Comparison of ENCODE assay signal across 17 cellular contexts in the genomic region with DNA sequence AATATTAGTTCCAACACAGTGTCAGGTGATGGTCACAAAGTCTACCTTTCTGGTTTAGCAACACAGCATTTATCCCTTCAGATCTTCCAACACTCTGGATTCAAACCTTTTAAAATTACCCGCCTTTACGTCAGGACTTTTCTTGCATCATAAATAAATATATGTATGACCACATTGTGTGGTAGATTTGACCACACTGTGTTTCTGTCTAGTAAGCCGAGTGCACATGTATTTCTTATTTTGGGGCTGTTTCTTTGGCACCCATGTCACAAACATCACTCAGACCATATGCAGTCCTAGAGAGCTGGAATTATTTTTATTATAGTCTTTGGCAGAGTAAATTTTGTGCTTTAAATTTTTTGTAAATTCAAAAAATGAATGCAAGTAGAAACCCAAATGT.
A peak's percentile ranks its signal among the peaks of the same experiment; 100 is the strongest.
DNase-seq lines count a peak whose midpoint lies in the region; ATAC-seq and TF ChIP-seq lines count a peak whose summit lies in the region.
"Had no signal": no experiment of that assay in that cellular context is flagged by ENCODE, and none has a peak within 500 bp of the region (broad histone marks: within the 10 kb centered on the region; RNA-seq: fewer than 3 reads in every experiment).

No MANE protein-coding gene starts in this region.

- TF ChIP-seq POLR2A in spleen (IDR thresholded peaks at IDR 0.05): no peak

- H3K4me3 Mint-ChIP-seq in activated CD4-positive, alpha-beta memory T cell treated with anti-CD3 and anti-CD28 coated beads for 36 hours: no peak overlapping the region
- H3K4me3 Mint-ChIP-seq in activated CD4-positive, alpha-beta memory T cell treated with anti-CD3 and anti-CD28 coated beads, Interleukin-2, amount 10 ng/mL, durations not matched to agents 7 days and 5 days: no peak overlapping the region
- no peak overlapping the region for H3K4me3 Mint-ChIP-seq in activated T-helper 2 cell treated with anti-CD3 and anti-CD28 coated beads, Interferon-gamma antibody, Interleukin-2, Interleukin-4, amounts not matched to agents 10 μg/mL and 5 μg/mL and 100 μg/mL, durations not matched to agents 14 hours and 24 hours and 36 hours (ENCODE audit: low read depth)

- H3K9me3 ChIP-seq in spleen: no peaks in the 10 kb centered on the region
- H3K9me3 ChIP-seq: Peyer's patch, stomach, uterus had no signal

- WGBS in spleen, 5 donors: 50 to 73% (median 63%) methylated on average over 3 of the region's 3 CpGs

- H3K27ac Mint-ChIP-seq in activated CD4-positive, alpha-beta memory T cell treated with anti-CD3 and anti-CD28 coated beads for 36 hours: peak overlapping the region; percentile 72
- H3K27ac Mint-ChIP-seq in activated CD4-positive, alpha-beta memory T cell treated with anti-CD3 and anti-CD28 coated beads, Interleukin-2, amount 10 ng/mL, durations not matched to agents 7 days and 5 days: no peak overlapping the region
- H3K27ac Mint-ChIP-seq in activated T-helper 2 cell treated with anti-CD3 and anti-CD28 coated beads, Interferon-gamma antibody, Interleukin-2, Interleukin-4, amounts not matched to agents 10 μg/mL and 5 μg/mL and 100 μg/mL, durations not matched to agents 14 hours and 24 hours and 36 hours: peak overlapping the region; percentile 64

- H3K4me3 ChIP-seq in spleen: no peak overlapping the region
- H3K4me3 ChIP-seq: Peyer's patch, stomach, uterus had no signal

- no peaks in the 10 kb centered on the region for H3K27me3 Mint-ChIP-seq in activated CD4-positive, alpha-beta memory T cell treated with anti-CD3 and anti-CD28 coated beads for 36 hours
- no peaks in the 10 kb centered on the region for H3K27me3 Mint-ChIP-seq in activated CD4-positive, alpha-beta memory T cell treated with anti-CD3 and anti-CD28 coated beads, Interleukin-2, amount 10 ng/mL, durations not matched to agents 7 days and 5 days
- no peaks in the 10 kb centered on the region for H3K27me3 Mint-ChIP-seq in activated T-helper 2 cell treated with anti-CD3 and anti-CD28 coated beads, Interferon-gamma antibody, Interleukin-2, Interleukin-4, amounts not matched to agents 10 μg/mL and 5 μg/mL and 100 μg/mL, durations not matched to agents 14 hours and 24 hours and 36 hours (ENCODE audit: low read depth)

- H3K36me3 ChIP-seq in spleen: peaks cover 0 to 30% (median 0%) of the 10 kb centered on the region in 6 donors
- H3K36me3 ChIP-seq: Peyer's patch, uterus had no signal

- H3K36me3 Mint-ChIP-seq in activated CD4-positive, alpha-beta memory T cell treated with anti-CD3 and anti-CD28 coated beads for 36 hours: peaks cover 21% of the 10 kb centered on the region
- H3K36me3 Mint-ChIP-seq in activated CD4-positive, alpha-beta memory T cell treated with anti-CD3 and anti-CD28 coated beads, Interleukin-2, amount 10 ng/mL, durations not matched to agents 7 days and 5 days (ENCODE audit: low read depth): peaks cover 55% of the 10 kb centered on the region
- H3K36me3 Mint-ChIP-seq in activated T-helper 2 cell treated with anti-CD3 and anti-CD28 coated beads, Interferon-gamma antibody, Interleukin-2, Interleukin-4, amounts not matched to agents 10 μg/mL and 5 μg/mL and 100 μg/mL, durations not matched to agents 14 hours and 24 hours and 36 hours (ENCODE audit: low read depth): peaks cover 65% of the 10 kb centered on the region

- H3K27me3 ChIP-seq in spleen (replicated peaks in 1 of 7): no peaks in the 10 kb centered on the region
- H3K27me3 ChIP-seq: Peyer's patch, stomach, uterus had no signal

- H3K4me1 ChIP-seq in spleen: peaks cover 34 to 92% (median 61%) of the 10 kb centered on the region in 6 donors
- H3K4me1 ChIP-seq: uterus had no signal

- no peak for DNase-seq in activated CD4-positive, alpha-beta memory T cell treated with anti-CD3 and anti-CD28 coated beads for 36 hours
- no peak for DNase-seq in activated CD4-positive, alpha-beta memory T cell treated with anti-CD3 and anti-CD28 coated beads, Interleukin-2, amount 10 ng/mL, durations not matched to agents 7 days and 5 days
- DNase-seq in MV-4-11 (lab: John Stamatoyannopoulos, UW) (peak; percentile 26), spleen (no peak), hypothalamus (lab: John Stamatoyannopoulos, UW) (no peak), kidney tubule cell (ENCODE audit: low spot score) (no peak)
- no peak for DNase-seq in activated T-helper 2 cell treated with anti-CD3 and anti-CD28 coated beads, Interferon-gamma antibody, Interleukin-2, Interleukin-4, amounts not matched to agents 10 μg/mL and 5 μg/mL and 100 μg/mL, durations not matched to agents 14 hours and 24 hours and 36 hours (ENCODE audit: low spot score)
- DNase-seq: ACHN; activated CD8-positive, alpha-beta memory T cell treated with anti-CD3 and anti-CD28 coated beads, Interleukin-2, amount 50 U/mL, for 4 hours; cerebellar nuclear complex; left ventricle myocardium superior; NCI-H187; NCI-H510A treated with DMSO at 0.1 percent for 48 hours; Peyer's patch; stomach; uterus had no signal

- peak overlapping the region in 7 of 8 donors; percentile 16 to 78 (median 49) for H3K27ac ChIP-seq in spleen
- H3K27ac ChIP-seq: uterus had no signal

- intact Hi-C loops in activated CD4-positive, alpha-beta memory T cell treated with anti-CD3 and anti-CD28 coated beads for 36 hours (cut with micrococcal nuclease): loop anchor here (1.0 kb wide), 1 partner anchor 21 kb away; no protein-coding TSS in a partner anchor
- intact Hi-C loops in activated T-helper 2 cell treated with anti-CD3 and anti-CD28 coated beads, Interferon-gamma antibody, Interleukin-2, Interleukin-4, amounts not matched to agents 10 μg/mL and 5 μg/mL and 100 μg/mL, durations not matched to agents 14 hours and 24 hours and 36 hours (cut with micrococcal nuclease): loop anchor here (1.0 to 5.0 kb wide), 3 partner anchors 8 to 294 kb away; no protein-coding TSS in a partner anchor
- intact Hi-C loops in spleen (cut with DNase I; ENCODE audit: low total_unique reads): no loop called here

- ATAC-seq in GM21390 (IDR thresholded peaks at IDR 0.05; ENCODE audit: unreplicated experiment): no peak
- ATAC-seq: left ventricle myocardium superior had no signal

- CTCF ChIA-PET in activated CD4-positive, alpha-beta memory T cell treated with anti-CD3 and anti-CD28 coated beads for 36 hours (lab: Charles Lee): no interaction called here
- CTCF ChIA-PET in activated CD4-positive, alpha-beta memory T cell treated with anti-CD3 and anti-CD28 coated beads, Interleukin-2, amount 10 ng/mL, durations not matched to agents 7 days and 5 days (lab: Charles Lee): no interaction called here

- no peak for TF ChIP-seq CTCF in spleen (IDR thresholded peaks at IDR 0.05 in 8 of 11, conservative IDR thresholded peaks at IDR 0.05 in 3 of 11)

- POLR2A ChIA-PET in activated CD4-positive, alpha-beta memory T cell treated with anti-CD3 and anti-CD28 coated beads for 36 hours (lab: Charles Lee): no interaction called here
- POLR2A ChIA-PET in activated CD4-positive, alpha-beta memory T cell treated with anti-CD3 and anti-CD28 coated beads, Interleukin-2, amount 10 ng/mL, durations not matched to agents 7 days and 5 days (lab: Charles Lee): interaction anchor here (1.9 kb wide), 1 partner anchor 11 kb away, joined by 5 read pairs; no protein-coding TSS in a partner anchor

- no peaks in the 10 kb centered on the region for H3K9me3 Mint-ChIP-seq in activated CD4-positive, alpha-beta memory T cell treated with anti-CD3 and anti-CD28 coated beads for 36 hours
- no peaks in the 10 kb centered on the region for H3K9me3 Mint-ChIP-seq in activated CD4-positive, alpha-beta memory T cell treated with anti-CD3 and anti-CD28 coated beads, Interleukin-2, amount 10 ng/mL, durations not matched to agents 7 days and 5 days
- H3K9me3 Mint-ChIP-seq in activated T-helper 2 cell treated with anti-CD3 and anti-CD28 coated beads, Interferon-gamma antibody, Interleukin-2, Interleukin-4, amounts not matched to agents 10 μg/mL and 5 μg/mL and 100 μg/mL, durations not matched to agents 14 hours and 24 hours and 36 hours: no peaks in the 10 kb centered on the region

- peaks cover 77% of the 10 kb centered on the region for H3K4me1 Mint-ChIP-seq in activated CD4-positive, alpha-beta memory T cell treated with anti-CD3 and anti-CD28 coated beads for 36 hours (ENCODE audit: low read depth)
- peaks cover 79% of the 10 kb centered on the region for H3K4me1 Mint-ChIP-seq in activated CD4-positive, alpha-beta memory T cell treated with anti-CD3 and anti-CD28 coated beads, Interleukin-2, amount 10 ng/mL, durations not matched to agents 7 days and 5 days
- H3K4me1 Mint-ChIP-seq in activated T-helper 2 cell treated with anti-CD3 and anti-CD28 coated beads, Interferon-gamma antibody, Interleukin-2, Interleukin-4, amounts not matched to agents 10 μg/mL and 5 μg/mL and 100 μg/mL, durations not matched to agents 14 hours and 24 hours and 36 hours (ENCODE audit: low read depth): peaks cover 71% of the 10 kb centered on the region
